ENCODE assay signal across 8 cellular contexts in the genomic region with DNA sequence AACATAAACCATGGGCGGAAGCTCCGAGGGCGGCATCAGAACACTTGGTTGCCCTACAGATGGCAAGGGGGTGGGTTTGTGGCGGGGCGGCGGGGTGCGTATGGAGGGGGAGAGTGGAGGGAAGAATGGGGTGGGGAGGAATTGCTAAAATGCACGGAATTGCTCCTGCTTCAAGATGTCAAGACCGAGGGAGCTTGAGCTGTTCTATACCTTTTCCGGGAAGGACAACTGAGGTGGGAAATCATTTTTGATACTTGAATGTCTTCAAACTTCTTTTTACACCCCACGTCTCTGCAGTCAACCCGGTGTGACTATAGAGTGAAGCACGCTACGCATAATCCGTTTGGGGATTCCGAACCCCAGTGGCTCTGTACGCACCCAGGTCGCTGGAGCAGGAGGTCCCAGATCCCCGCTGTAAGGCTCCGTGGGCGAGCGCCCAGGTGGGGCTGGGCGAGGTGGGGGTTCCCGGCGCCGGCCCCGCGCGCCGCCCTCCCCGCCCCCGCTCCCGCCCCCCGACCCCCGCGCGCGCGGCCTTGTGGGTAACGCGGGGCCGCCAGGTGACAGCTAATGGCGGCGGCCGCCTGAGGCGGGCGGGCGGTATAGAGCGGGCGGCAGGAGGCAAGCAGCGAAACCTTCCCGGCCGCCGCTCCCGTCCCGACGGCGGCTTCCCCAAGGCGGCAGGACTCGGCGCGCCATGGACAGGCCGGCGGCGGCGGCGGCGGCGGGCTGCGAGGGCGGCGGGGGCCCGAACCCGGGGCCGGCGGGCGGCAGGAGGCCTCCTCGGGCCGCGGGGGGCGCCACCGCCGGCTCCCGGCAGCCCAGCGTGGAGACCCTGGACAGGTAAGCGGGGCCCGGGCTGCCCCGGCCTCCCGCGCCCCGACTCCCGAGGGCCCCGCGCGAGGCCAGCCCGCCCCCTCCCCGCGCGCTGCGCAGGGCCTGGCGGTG. TPM values are rescaled to one million over a fixed set of nuclear protein-coding genes. Genes with fewer than 3 reads are reported as not detected.
A peak's percentile ranks its signal among the peaks of the same experiment; 100 is the strongest.
DNase-seq lines count a peak whose midpoint lies in the region; ATAC-seq and TF ChIP-seq lines count a peak whose summit lies in the region.

A gene (plus strand): TSS at position 560 of the 945 bp plus-strand sequence. CDS start 135 bp downstream, at position 695.

- peak; percentile 55 for ATAC-seq in GM19452 (IDR thresholded peaks at IDR 0.05; ENCODE audit: unreplicated experiment)
- peak; percentile 37 for ATAC-seq in HG03521 (IDR thresholded peaks at IDR 0.05; ENCODE audit: unreplicated experiment)

- H3K4me3 ChIP-seq in CD4-positive, alpha-beta memory T cell (ENCODE audit: low read length in 2 of 2) = peak within 1 kb of the TSS; percentile 47 to 61

- H3K9me3 ChIP-seq in CD4-positive, alpha-beta memory T cell (ENCODE audit: control insufficient read depth in 1 of 2, low read length in 2 of 2) = no peaks in the 10 kb centered on the region

- CTCF ChIA-PET in CD4-positive, alpha-beta memory T cell (lab: Charles Lee; ENCODE audit: partially characterized antibody) = interaction anchor here (1.2 to 3.5 kb wide), 7 partner anchors 10 to 753 kb away, joined by 3 to 27 read pairs (median 6); no protein-coding TSS in a partner anchor

- peak within 1 kb of the TSS; percentile 71 for H3K27ac ChIP-seq in CD4-positive, alpha-beta memory T cell (ENCODE audit: low read depth, low read length)

- peaks cover 0 to 11% of the 10 kb centered on the region in 2 donors for H3K36me3 Mint-ChIP-seq in CD4-positive, alpha-beta memory T cell
- H3K36me3 Mint-ChIP-seq in brain = no peaks in the 10 kb centered on the region

- POLR2A ChIA-PET in CD4-positive, alpha-beta memory T cell (lab: Charles Lee; ENCODE audit: partially characterized antibody) = interaction anchor here (0.7 to 4.0 kb wide), 20 partner anchors 10 to 1153 kb away, joined by 3 to 28 read pairs (median 6); a partner anchor contains a TSS

- peaks cover 44 to 83% (median 67%) of the 10 kb centered on the region in 4 donors for H3K4me1 Mint-ChIP-seq in CD4-positive, alpha-beta memory T cell
- H3K4me1 Mint-ChIP-seq in brain = peaks cover 37% of the 10 kb centered on the region

- DNase-seq in CD4-positive, alpha-beta memory T cell = peak; percentile 49 to 70 (median 54)
- DNase-seq in iPS-NIHi7 (ENCODE audit: extremely low spot score) (peak; percentile 43), DMS79 (lab: John Stamatoyannopoulos, UW) (no peak)
- DNase-seq in stimulated activated CD4-positive, alpha-beta T cell treated with anti-CD3 and anti-CD28 coated beads, Interleukin-15, amount 100 ng/mL, for 24 hours = peak; percentile 58

- peak within 1 kb of the TSS; percentile 95 to 99 (median 99) for H3K27ac Mint-ChIP-seq in CD4-positive, alpha-beta memory T cell
- peak within 1 kb of the TSS; percentile 92 to 97 (median 94) for H3K27ac Mint-ChIP-seq in brain

- peak within 1 kb of the TSS; percentile 93 to 98 (median 95) for H3K4me3 Mint-ChIP-seq in CD4-positive, alpha-beta memory T cell
- H3K4me3 Mint-ChIP-seq in brain = peak within 1 kb of the TSS; percentile 84 to 94 (median 90)

- no peaks in the 10 kb centered on the region for H3K36me3 ChIP-seq in CD4-positive, alpha-beta memory T cell (ENCODE audit: insufficient read depth, low read length)

- H3K9me3 Mint-ChIP-seq in CD4-positive, alpha-beta memory T cell = no peaks in the 10 kb centered on the region
- H3K9me3 Mint-ChIP-seq in brain = peaks cover 0 to 12% (median 4%) of the 10 kb centered on the region in 5 experiments

- H3K27me3 Mint-ChIP-seq in CD4-positive, alpha-beta memory T cell = no peaks in the 10 kb centered on the region
- H3K27me3 Mint-ChIP-seq in brain = no peaks in the 10 kb centered on the region

- H3K4me1 ChIP-seq in CD4-positive, alpha-beta memory T cell (ENCODE audit: insufficient read depth, low read length) = peaks cover 82% of the 10 kb centered on the region

- intact Hi-C loops in CD4-positive, alpha-beta memory T cell (cut with micrococcal nuclease) = loop anchor here (2.0 to 5.0 kb wide), 2 partner anchors 124 to 331 kb away; a partner anchor contains a TSS
- intact Hi-C loops in T-helper 1 cell treated with Interleukin-12 subunit alpha and Interleukin-12 subunit beta and Interleukin-4 antibody, amounts not matched to agents 30 ng/mL and 1 ng/mL, for 36 hours (cut with micrococcal nuclease) = loop anchor here (2.0 to 10.0 kb wide), 4 partner anchors 289 to 1188 kb away; a partner anchor contains a TSS

- no peak for TF ChIP-seq CTCF in brain (conservative IDR thresholded peaks at IDR 0.05)

- no peaks in the 10 kb centered on the region for H3K27me3 ChIP-seq in CD4-positive, alpha-beta memory T cell (ENCODE audit: insufficient read depth, low read length)

RNA-seq across cellular contexts. Expression of the gene that starts here (rescaled TPM):
- 10 to 100 TPM; 31.5 to 37.6 TPM for total RNA-seq in CD4-positive, alpha-beta memory T cell
- 10 to 100 TPM; 15.1 to 27.6 TPM for polyA plus RNA-seq in CD4-positive, alpha-beta memory T cell
- 52.3 and 58.2 TPM in 2 replicates for total RNA-seq in T-helper 1 cell treated with Interleukin-12 subunit alpha and Interleukin-12 subunit beta and Interleukin-4 antibody, amounts not matched to agents 30 ng/mL and 1 ng/mL, for 36 hours
- 22.6 TPM for polyA plus RNA-seq in brain (ENCODE audit: insufficient read depth, low read depth, low replicate concordance)
